Comparison of ENCODE assay signal across 8 cellular contexts in genomic region chr5:160118349-160119141, GRCh38. TPM values are rescaled to one million over a fixed set of nuclear protein-coding genes. Genes with fewer than 3 reads are reported as not detected.
A peak's percentile ranks its signal among the peaks of the same experiment; 100 is the strongest.
DNase-seq lines count a peak whose midpoint lies in the region; ATAC-seq and TF ChIP-seq lines count a peak whose summit lies in the region.

No MANE protein-coding gene starts in this region.

- H3K27ac ChIP-seq in neural progenitor cell (peak overlapping the region; percentile 61), substantia nigra (ENCODE audit: low read depth, low read length, poor library complexity, severe bottlenecking) (peak overlapping the region; percentile 97)

- peak; percentile 31 for ATAC-seq in HG02885 (IDR thresholded peaks at IDR 0.05; ENCODE audit: poor library complexity, unreplicated experiment)
- peak; percentile 7 to 38 for ATAC-seq in activated T-cell treated with anti-CD3 and anti-CD28 coated beads, Interleukin-2, amount 50 U/mL, for 72 hours (replicated peaks in 1 of 2)

- peaks cover 4 to 5% of the 10 kb centered on the region in 2 donors for H3K36me3 Mint-ChIP-seq in activated T-cell treated with anti-CD3 and anti-CD28 coated beads, Interleukin-2, amount 50 U/mL, for 72 hours (ENCODE audit: insufficient read depth in 2 of 2)
- H3K36me3 Mint-ChIP-seq in neural progenitor cell = peaks cover 13% of the 10 kb centered on the region

- no peak overlapping the region for H3K27ac Mint-ChIP-seq in activated T-cell treated with anti-CD3 and anti-CD28 coated beads, Interleukin-2, amount 50 U/mL, for 72 hours
- H3K27ac Mint-ChIP-seq in neural progenitor cell = peak overlapping the region; percentile 89

- no peak for TF ChIP-seq CTCF in fibroblast of pulmonary artery (IDR thresholded peaks at IDR 0.05; ENCODE audit: low read length, missing control alignments)
- no peak for TF ChIP-seq CTCF in neural progenitor cell (IDR thresholded peaks at IDR 0.05)

- no peaks in the 10 kb centered on the region for H3K9me3 Mint-ChIP-seq in activated T-cell treated with anti-CD3 and anti-CD28 coated beads, Interleukin-2, amount 50 U/mL, for 72 hours
- H3K9me3 Mint-ChIP-seq in neural progenitor cell = no peaks in the 10 kb centered on the region

- peak overlapping the region; percentile 86 for H3K4me2 ChIP-seq in neural progenitor cell

- peaks cover 53% of the 10 kb centered on the region for H3K79me2 ChIP-seq in neural progenitor cell (ENCODE audit: low read depth)

- no peaks in the 10 kb centered on the region for H3K36me3 ChIP-seq in neural progenitor cell

- H3K4me1 Mint-ChIP-seq in activated T-cell treated with anti-CD3 and anti-CD28 coated beads, Interleukin-2, amount 50 U/mL, for 72 hours (ENCODE audit: low read depth) = peaks cover 17% of the 10 kb centered on the region
- peaks cover 9% of the 10 kb centered on the region for H3K4me1 Mint-ChIP-seq in neural progenitor cell

- H3K4me3 Mint-ChIP-seq in activated T-cell treated with anti-CD3 and anti-CD28 coated beads, Interleukin-2, amount 50 U/mL, for 72 hours = peak overlapping the region; percentile 68 to 99
- peak overlapping the region; percentile 92 for H3K4me3 Mint-ChIP-seq in neural progenitor cell

- H3K27me3 Mint-ChIP-seq in activated T-cell treated with anti-CD3 and anti-CD28 coated beads, Interleukin-2, amount 50 U/mL, for 72 hours (ENCODE audit: low read depth) = no peaks in the 10 kb centered on the region
- peaks cover 4% of the 10 kb centered on the region for H3K27me3 Mint-ChIP-seq in neural progenitor cell (ENCODE audit: insufficient read depth, low read depth)

- H2AFZ ChIP-seq in neural progenitor cell (replicated peaks) = peak overlapping the region; percentile 51

- peak; percentile 54 for DNase-seq in NCI-H1436 (lab: John Stamatoyannopoulos, UW)
- DNase-seq in NCI-H1436 treated with DMSO at 0.1 percent for 48 hours (lab: John Stamatoyannopoulos, UW) = no peak
- DNase-seq in NCI-H69 (lab: John Stamatoyannopoulos, UW) = peak; percentile 86
- peak; percentile 45 to 62 for DNase-seq in activated T-cell treated with anti-CD3 and anti-CD28 coated beads, Interleukin-2, amount 50 U/mL, for 72 hours
- peak; percentile 13 for DNase-seq in fibroblast of pulmonary artery (ENCODE audit: low read depth)
- DNase-seq in neural progenitor cell (ENCODE audit: low spot score) = no peak
- peak in 44 of 49 donors; percentile 4 to 79 (median 46) for DNase-seq in substantia nigra (lab: John Stamatoyannopoulos, UW)

- peaks cover 14% of the 10 kb centered on the region for H4K20me1 ChIP-seq in neural progenitor cell (ENCODE audit: low read depth)

- H3K27me3 ChIP-seq in neural progenitor cell = no peaks in the 10 kb centered on the region

- no peaks in the 10 kb centered on the region for H3K4me1 ChIP-seq in neural progenitor cell

- no peaks in the 10 kb centered on the region for H3K9me3 ChIP-seq in neural progenitor cell (ENCODE audit: low read depth)

- no peaks in the 10 kb centered on the region for H3F3A ChIP-seq in neural progenitor cell (ENCODE audit: low read depth)

- peak overlapping the region; percentile 83 for H3K9ac ChIP-seq in neural progenitor cell

- H3K4me3 ChIP-seq in fibroblast of pulmonary artery (replicated peaks; ENCODE audit: low read depth, low read length) = peak overlapping the region; percentile 79
- H3K4me3 ChIP-seq in neural progenitor cell = peak overlapping the region; percentile 92

RNA-seq across cellular contexts. Expression of gene PWWP2A, which starts 0.7 kb away (rescaled TPM):
- 10 to 100 TPM; 14.9 to 21.3 TPM for total RNA-seq in activated T-cell treated with anti-CD3 and anti-CD28 coated beads, Interleukin-2, amount 50 U/mL, for 72 hours
- total RNA-seq in neural progenitor cell (ENCODE audit: low replicate concordance) = 37.1 and 49.0 TPM in 2 replicates

Comparison
In these comparisons a context has a peak if more than half of its experiments do, and no peak if none do; other contexts are left out.
1. DNase-seq: peak in NCI-H1436 (single experiment), NCI-H69 (single experiment), activated T-cell treated with anti-CD3 and anti-CD28 coated beads, Interleukin-2, amount 50 U/mL, for 72 hours (2 of 2), fibroblast of pulmonary artery (single experiment) and substantia nigra (44 of 49); none in NCI-H1436 treated with DMSO at 0.1 percent for 48 hours (single experiment) and neural progenitor cell (single experiment).